Comparison of ENCODE assay signal across 17 cellular contexts in genomic region chr3:4581040-4581439, GRCh38.
DNase-seq lines count a peak whose midpoint lies in the region; ATAC-seq and TF ChIP-seq lines count a peak whose summit lies in the region.
"Had no signal": no experiment of that assay in that cellular context is flagged by ENCODE, and none has a peak within 500 bp of the region (broad histone marks: within the 10 kb centered on the region; RNA-seq: fewer than 3 reads in every experiment).

No MANE protein-coding gene starts in this region.

- H3K9me3 ChIP-seq in thoracic aorta, result no peaks in the 10 kb centered on the region
- H3K9me3 ChIP-seq: gastrocnemius medialis, right lobe of liver had no signal

- H3K4me1 ChIP-seq in thoracic aorta (ENCODE audit: control insufficient read depth in 1 of 2, low read depth in 2 of 2), result peaks cover 32 to 59% of the 10 kb centered on the region in 2 donors

- H3K4me3 Mint-ChIP-seq in effector memory CD8-positive, alpha-beta T cell, result no peak overlapping the region

- ATAC-seq in effector memory CD8-positive, alpha-beta T cell (replicated peaks), result no peak
- peak; percentile 16 for ATAC-seq in thoracic aorta (ENCODE audit: insufficient number of reproducible peaks, low FRiP score, low read depth)
- no peak for ATAC-seq in HG03521 (IDR thresholded peaks at IDR 0.05; ENCODE audit: unreplicated experiment)
- ATAC-seq: right lobe of liver had no signal

- H3K27me3 ChIP-seq in thoracic aorta (replicated peaks; ENCODE audit: insufficient read depth), result no peaks in the 10 kb centered on the region
- H3K27me3 ChIP-seq: gastrocnemius medialis, right lobe of liver had no signal

- TF ChIP-seq CTCF in thoracic aorta (IDR thresholded peaks at IDR 0.05), result no peak

- H3K36me3 ChIP-seq in thoracic aorta, result no peaks in the 10 kb centered on the region
- H3K36me3 ChIP-seq: gastrocnemius medialis, right lobe of liver had no signal

- no peaks in the 10 kb centered on the region for H3K27me3 Mint-ChIP-seq in effector memory CD8-positive, alpha-beta T cell

- intact Hi-C loops in posterior vena cava (cut with DNase I), result loop anchor here in 1 of 2 donors (5.0 kb wide), 1 partner anchor 89 kb away; the partner anchor contains the start of gene ITPR1

- H3K4me3 ChIP-seq in thoracic aorta, result no peak overlapping the region
- H3K4me3 ChIP-seq: gastrocnemius medialis, right lobe of liver had no signal

- H3K27ac ChIP-seq in thoracic aorta, result peak overlapping the region; percentile 86 to 91
- H3K27ac ChIP-seq: 22Rv1, right lobe of liver had no signal

- no peaks in the 10 kb centered on the region for H3K9me3 Mint-ChIP-seq in effector memory CD8-positive, alpha-beta T cell

- H3K4me1 Mint-ChIP-seq in effector memory CD8-positive, alpha-beta T cell (ENCODE audit: low read depth in 2 of 2), result peaks cover 15 to 43% of the 10 kb centered on the region in 2 donors

- H3K36me3 Mint-ChIP-seq in effector memory CD8-positive, alpha-beta T cell (ENCODE audit: insufficient read depth), result peaks cover 3% of the 10 kb centered on the region

- DNase-seq in DMS 273 (lab: John Stamatoyannopoulos, UW; ENCODE audit: unreplicated experiment) (peak; percentile 3), DMS 273 treated with DMSO at 0.1 percent for 48 hours (lab: John Stamatoyannopoulos, UW) (no peak), mucosa of gallbladder (ENCODE audit: low spot score) (peak; percentile 22), thoracic aorta (ENCODE audit: low spot score) (no peak), posterior vena cava (ENCODE audit: low spot score) (no peak)
- DNase-seq in effector memory CD8-positive, alpha-beta T cell, result no peak
- DNase-seq in activated CD4-positive, alpha-beta T cell treated with anti-CD3 and anti-CD28 coated beads, Interleukin-2, amount 50 U/mL, for 4 hours, result no peak
- DNase-seq: activated CD4-positive, alpha-beta T cell treated with anti-CD3 and anti-CD28 coated beads for 1 hour; activated T-cell treated with anti-CD3 and anti-CD28 coated beads for 4 hours; effector memory CD4-positive, alpha-beta T cell; gastrocnemius medialis; NCI-H1436; NCI-H446 treated with DMSO at 0.1 percent for 48 hours; right lobe of liver; stimulated activated naive CD4-positive, alpha-beta T cell had no signal

- peak overlapping the region; percentile 39 to 85 for H3K27ac Mint-ChIP-seq in effector memory CD8-positive, alpha-beta T cell

Comparison
In these comparisons a context has a peak if more than half of its experiments do, and no peak if none do; other contexts are left out.
1. DNase-seq: peak in DMS 273 (single experiment) and mucosa of gallbladder (single experiment); none in DMS 273 treated with DMSO at 0.1 percent for 48 hours (single experiment), effector memory CD8-positive, alpha-beta T cell (0 of 3), thoracic aorta (single experiment), activated CD4-positive, alpha-beta T cell treated with anti-CD3 and anti-CD28 coated beads, Interleukin-2, amount 50 U/mL, for 4 hours (0 of 2) and posterior vena cava (single experiment).